8 cellular contexts compared by ENCODE assay signal in the genomic region with DNA sequence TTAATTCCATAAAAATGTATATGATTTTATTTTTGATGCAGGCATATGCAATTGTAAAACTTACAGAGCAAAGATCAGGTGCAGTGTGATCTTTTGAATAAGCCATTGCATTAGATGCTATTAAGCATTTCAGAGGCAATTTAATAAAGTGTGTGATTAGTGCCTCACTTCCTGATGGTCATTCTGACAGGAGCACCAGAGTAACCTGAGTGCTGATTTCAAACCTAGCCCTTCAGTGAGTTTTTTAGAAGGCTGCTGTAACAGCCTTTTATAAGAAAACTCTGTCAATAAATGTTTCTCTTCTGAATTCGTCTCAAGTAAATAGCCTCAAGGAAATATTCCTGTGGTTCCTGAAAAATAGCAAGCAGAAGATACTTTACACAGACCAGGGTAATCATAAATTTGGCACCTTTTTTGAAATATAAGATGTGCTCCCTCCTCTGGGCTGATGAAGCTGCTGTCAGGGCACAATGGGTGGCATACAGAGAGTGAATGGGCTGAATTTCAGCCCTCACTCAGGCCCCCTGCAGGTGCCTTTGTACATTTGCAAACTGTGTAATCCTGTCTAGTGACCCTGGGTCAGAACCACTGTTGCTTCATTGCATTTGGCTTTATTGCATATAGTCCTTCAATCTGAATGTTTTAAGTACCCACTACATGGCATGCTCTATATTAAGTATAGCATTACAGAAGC.
DNase-seq lines count a peak whose midpoint lies in the region; ATAC-seq and TF ChIP-seq lines count a peak whose summit lies in the region.

No MANE protein-coding gene starts in this region.

- H3K27me3 ChIP-seq in MG63: no peaks in the 10 kb centered on the region
- no peaks in the 10 kb centered on the region for H3K27me3 ChIP-seq in tibial artery

- H3K36me3 ChIP-seq in MG63: no peaks in the 10 kb centered on the region
- no peaks in the 10 kb centered on the region for H3K36me3 ChIP-seq in tibial artery

- TF ChIP-seq CTCF in GM12865 (IDR thresholded peaks at IDR 0.05; ENCODE audit: insufficient read depth, low read depth, low read length, missing control alignments) (peak; percentile 45), cardiac fibroblast (IDR thresholded peaks at IDR 0.05; ENCODE audit: low read depth, low read length) (peak; percentile 39), tibial artery (IDR thresholded peaks at IDR 0.05) (peak; percentile 6 to 13)

- peaks cover 0 to 67% (median 24%) of the 10 kb centered on the region in 4 donors for H3K4me1 ChIP-seq in tibial artery

- H3K9me3 ChIP-seq in MG63: no peaks in the 10 kb centered on the region
- no peaks in the 10 kb centered on the region for H3K9me3 ChIP-seq in tibial artery

- H3K4me3 ChIP-seq in GM12865 (ENCODE audit: low read depth, low read length) (no peak overlapping the region), MG63 (no peak overlapping the region), cardiac fibroblast (replicated peaks in 1 of 2; ENCODE audit: low read depth in 2 of 2, low read length in 2 of 2) (no peak overlapping the region), tibial artery (no peak overlapping the region)

- H3K27ac ChIP-seq in tibial artery: peak overlapping the region in 1 of 2 donors; percentile 62

- ATAC-seq in GM21737 (IDR thresholded peaks at IDR 0.05; ENCODE audit: unreplicated experiment) (peak; percentile 64), GM21723 (IDR thresholded peaks at IDR 0.05; ENCODE audit: unreplicated experiment) (no peak), esophagus mucosa (no peak)

- DNase-seq in GM12865 (ENCODE audit: low read depth) (peak; percentile 31), MG63 (peak; percentile 9), cardiac fibroblast (ENCODE audit: low read depth in 2 of 2) (peak; percentile 37 to 43), tibial artery (no peak)
- no peak for DNase-seq in activated CD8-positive, alpha-beta memory T cell treated with anti-CD3 and anti-CD28 coated beads, Interleukin-2, amount 50 U/mL, for 48 hours

- intact Hi-C loops in tibial artery (cut with DNase I; ENCODE audit: low total_unique reads): no loop called here

Comparison
In these comparisons a context has a peak if more than half of its experiments do, and no peak if none do; other contexts are left out.
1. DNase-seq: peak in GM12865 (single experiment), MG63 (single experiment) and cardiac fibroblast (2 of 2); none in tibial artery (0 of 2) and activated CD8-positive, alpha-beta memory T cell treated with anti-CD3 and anti-CD28 coated beads, Interleukin-2, amount 50 U/mL, for 48 hours (single experiment).
2. Peak in every context shown above with its lines, with median percentiles within 50 percentile points of each other: CTCF ChIP-seq.